1 cellular context compared by ENCODE assay signal in the genomic region with DNA sequence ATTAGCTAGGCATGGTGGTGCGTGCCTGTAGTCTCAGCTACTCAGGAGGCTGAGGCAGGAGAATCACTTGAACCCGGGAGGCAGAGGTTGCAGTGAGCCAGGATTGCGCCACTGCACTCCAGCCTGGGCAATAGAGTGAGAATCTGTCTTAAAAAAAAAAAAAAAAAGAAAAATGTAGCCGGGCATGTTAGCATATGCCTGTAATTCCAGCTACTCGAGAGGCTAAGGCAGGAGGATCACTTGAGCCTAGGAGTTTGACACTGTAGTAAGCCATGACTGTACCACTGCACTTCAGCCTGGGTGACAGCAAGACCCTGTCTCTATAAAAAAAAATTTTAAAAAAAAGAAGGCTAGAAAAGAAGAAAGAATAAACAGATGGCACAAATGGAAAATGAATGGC. TPM values are rescaled to one million over a fixed set of nuclear protein-coding genes. Genes with fewer than 3 reads are reported as not detected.
"Had no signal": no experiment of that assay in that cellular context is flagged by ENCODE, and none has a peak within 500 bp of the region (broad histone marks: within the 10 kb centered on the region; RNA-seq: fewer than 3 reads in every experiment).

No MANE protein-coding gene starts in this region.

RNA-seq across cellular contexts. Expression of gene RNU4-2, which starts 45.0 kb away (rescaled TPM):
- polyA plus RNA-seq: ovary had no signal

RNA-seq across cellular contexts. Expression of gene RNU4-1, which starts 46.3 kb away (rescaled TPM):
- polyA plus RNA-seq: ovary had no signal
